ENCODE assay signal across 8 cellular contexts in the genomic region with DNA sequence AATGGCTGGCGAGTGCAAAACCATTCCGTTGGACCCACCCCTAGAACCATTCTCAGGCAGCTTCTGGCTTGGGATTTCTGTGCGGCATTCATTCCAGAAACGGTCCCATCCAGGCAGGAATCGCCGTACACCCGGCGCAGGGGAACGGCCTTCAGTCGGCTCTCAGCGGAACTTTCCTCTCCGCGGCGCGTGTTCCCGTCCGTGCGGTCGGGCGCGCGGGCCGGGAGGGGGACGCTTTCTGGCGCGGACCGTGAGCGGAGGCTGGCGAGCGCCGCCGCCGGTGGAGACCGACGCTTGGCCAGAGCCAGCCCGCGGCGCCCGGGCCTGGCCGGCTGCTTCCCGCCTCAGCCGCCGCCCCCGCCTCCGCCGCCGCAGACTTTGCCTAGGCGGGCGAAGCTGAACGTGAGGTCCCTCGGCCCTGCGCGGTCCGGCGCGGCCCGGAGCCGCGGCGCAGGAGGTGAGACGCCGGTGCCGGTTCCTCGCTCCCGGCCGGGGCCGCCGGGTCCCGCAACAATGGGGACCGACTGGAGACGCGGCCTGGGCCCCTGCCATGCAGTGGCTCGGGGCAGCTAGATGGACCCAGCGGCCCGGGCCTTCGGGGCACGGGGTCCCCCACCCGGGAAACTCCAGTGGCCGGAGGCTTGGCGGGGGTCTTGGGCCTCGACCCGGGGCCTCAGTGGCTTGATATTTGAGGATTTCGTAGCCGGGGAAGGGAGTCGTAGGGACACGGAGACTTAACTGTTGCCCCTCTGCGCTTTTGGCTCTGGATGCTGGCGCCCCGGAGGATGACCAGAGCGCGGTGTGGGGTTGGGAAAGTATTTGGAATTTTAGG. TPM values are rescaled to one million over a fixed set of nuclear protein-coding genes. Genes with fewer than 3 reads are reported as not detected.
DNase-seq lines count a peak whose midpoint lies in the region; ATAC-seq and TF ChIP-seq lines count a peak whose summit lies in the region.

TSS of gene RAD54L2 (plus strand) at position 261 of the 832 bp plus-strand sequence. CDS start 51,702 bp downstream, outside the sequence.

- peak; percentile 45 for TF ChIP-seq CTCF in DND-41 (IDR thresholded peaks at IDR 0.05; ENCODE audit: borderline replicate concordance, extremely low read depth, low read length, poor library complexity, severe bottlenecking)
- TF ChIP-seq CTCF in foreskin fibroblast (IDR thresholded peaks at IDR 0.05; ENCODE audit: low read depth, low read length): no peak
- TF ChIP-seq CTCF in neural progenitor cell (IDR thresholded peaks at IDR 0.05): peak; percentile 41

- H3K9ac ChIP-seq in DND-41 (ENCODE audit: low read depth, low read length): peak within 1 kb of the TSS; percentile 94
- H3K9ac ChIP-seq in neural progenitor cell: peak within 1 kb of the TSS; percentile 99
- peak within 1 kb of the TSS; percentile 97 for H3K9ac ChIP-seq in stomach smooth muscle (ENCODE audit: low read length in 2 of 2)

- H3K36me3 Mint-ChIP-seq in neural progenitor cell: peaks cover 6% of the 10 kb centered on the region

- H3K27me3 ChIP-seq in DND-41 (ENCODE audit: insufficient read depth, low read length, poor library complexity) (no peaks in the 10 kb centered on the region), neural progenitor cell (no peaks in the 10 kb centered on the region), stomach smooth muscle (ENCODE audit: control insufficient read depth in 1 of 2, insufficient read depth in 2 of 2, low read length in 2 of 2) (no peaks in the 10 kb centered on the region)

- H3K36me3 ChIP-seq in DND-41 (ENCODE audit: insufficient read depth, low read length) (peaks cover 7% of the 10 kb centered on the region), neural progenitor cell (no peaks in the 10 kb centered on the region), stomach smooth muscle (ENCODE audit: control insufficient read depth in 2 of 2, insufficient read depth in 2 of 2, low read length in 2 of 2) (peaks cover 0 to 4% of the 10 kb centered on the region in 2 donors)

- DNase-seq in DND-41 (peak; percentile 81), activated gamma-delta T cell treated with Interleukin-2 at 50 U/mL for 16 hours (peak; percentile 71), foreskin fibroblast (peak; percentile 86 to 96), neural progenitor cell (ENCODE audit: low spot score) (peak; percentile 94)
- DNase-seq in Jurkat, Clone E6-1 (ENCODE audit: low read depth, low spot score): peak; percentile 50

- H4K20me1 ChIP-seq in DND-41 (ENCODE audit: insufficient read depth, low read length) (peaks cover 12% of the 10 kb centered on the region; the same call in 1 of the 2 replicates), neural progenitor cell (ENCODE audit: low read depth) (peaks cover 33% of the 10 kb centered on the region)

- H3K4me3 ChIP-seq in DND-41 (ENCODE audit: low read depth in 1 of 2, low read length in 2 of 2) (peak within 1 kb of the TSS; percentile 74 to 90), foreskin fibroblast (ENCODE audit: low read depth in 1 of 2, low read length in 2 of 2) (peak within 1 kb of the TSS; percentile 75 to 78), neural progenitor cell (peak within 1 kb of the TSS; percentile 99), stomach smooth muscle (ENCODE audit: low read length in 2 of 2) (peak within 1 kb of the TSS; percentile 86 to 99)
- peak within 1 kb of the TSS; percentile 86 for H3K4me3 ChIP-seq in Jurkat, Clone E6-1 (ENCODE audit: low read length)

- ATAC-seq in DND-41 (ENCODE audit: insufficient read depth, low read depth) (peak; percentile 90), GM21526 (IDR thresholded peaks at IDR 0.05; ENCODE audit: low FRiP score, unreplicated experiment) (peak; percentile 71)

- no peaks in the 10 kb centered on the region for H3K9me3 Mint-ChIP-seq in neural progenitor cell

- peaks cover 17% of the 10 kb centered on the region for H3F3A ChIP-seq in neural progenitor cell (ENCODE audit: low read depth)

- peak within 1 kb of the TSS; percentile 79 for H3K27ac ChIP-seq in DND-41 (ENCODE audit: low read length)
- H3K27ac ChIP-seq in neural progenitor cell: peak within 1 kb of the TSS; percentile 97
- H3K27ac ChIP-seq in stomach smooth muscle (ENCODE audit: low read length): peak within 1 kb of the TSS; percentile 80

- peak within 1 kb of the TSS; percentile 100 for H2AFZ ChIP-seq in DND-41 (ENCODE audit: low read depth, low read length)
- H2AFZ ChIP-seq in neural progenitor cell (replicated peaks): peak within 1 kb of the TSS; percentile 100

- H3K4me1 ChIP-seq in DND-41 (ENCODE audit: insufficient read depth, low read length) (peaks cover 33% of the 10 kb centered on the region), neural progenitor cell (peaks cover 14% of the 10 kb centered on the region), stomach smooth muscle (ENCODE audit: control insufficient read depth, insufficient read depth, low read length) (peaks cover 16% of the 10 kb centered on the region)

- H3K9me3 ChIP-seq in DND-41 (ENCODE audit: insufficient read depth, low read length, severe bottlenecking) (no peaks in the 10 kb centered on the region), neural progenitor cell (ENCODE audit: low read depth) (no peaks in the 10 kb centered on the region), stomach smooth muscle (ENCODE audit: control insufficient read depth in 2 of 2, low read length in 2 of 2) (no peaks in the 10 kb centered on the region)

- H3K4me2 ChIP-seq in DND-41 (ENCODE audit: insufficient read depth, low read length) (peak within 1 kb of the TSS; percentile 89), neural progenitor cell (peak within 1 kb of the TSS; percentile 89)

- H3K4me1 Mint-ChIP-seq in neural progenitor cell: peaks cover 21% of the 10 kb centered on the region

- H3K27ac Mint-ChIP-seq in neural progenitor cell: peak within 1 kb of the TSS; percentile 80

- peak; percentile 69 for TF ChIP-seq POLR2A in Raji (IDR thresholded peaks at IDR 0.05; ENCODE audit: insufficient read depth, low read depth, low read length)

- H3K27me3 Mint-ChIP-seq in neural progenitor cell (ENCODE audit: insufficient read depth, low read depth): peaks cover 2% of the 10 kb centered on the region

- H3K79me2 ChIP-seq in DND-41 (ENCODE audit: insufficient read depth, low read length) (peaks cover 49% of the 10 kb centered on the region), neural progenitor cell (ENCODE audit: low read depth) (peaks cover 62% of the 10 kb centered on the region)

- peak within 1 kb of the TSS; percentile 92 for H3K4me3 Mint-ChIP-seq in neural progenitor cell

RNA-seq across cellular contexts. Expression of gene RAD54L2, which starts in this region (rescaled TPM):
- 8.9 TPM for polyA plus RNA-seq in Jurkat, Clone E6-1 (2012; ENCODE audit: insufficient read depth, insufficient read length)
- total RNA-seq in neural progenitor cell (ENCODE audit: low replicate concordance): 30.5 and 31.7 TPM in 2 replicates

Comparison
In these comparisons a context has a peak if more than half of its experiments do, and no peak if none do; other contexts are left out.
1. Peak in every context shown above with its lines: DNase-seq, ATAC-seq, H3K4me3 ChIP-seq and H3K27ac ChIP-seq.